Comparison of ENCODE assay signal across 8 cellular contexts in genomic region chr3:128617557-128618397, GRCh38. TPM values are rescaled to one million over a fixed set of nuclear protein-coding genes. Genes with fewer than 3 reads are reported as not detected.
DNase-seq lines count a peak whose midpoint lies in the region; ATAC-seq and TF ChIP-seq lines count a peak whose summit lies in the region.

No MANE protein-coding gene starts in this region.

- intact Hi-C loops in activated CD4-positive, alpha-beta memory T cell treated with anti-CD3 and anti-CD28 coated beads for 36 hours (cut with micrococcal nuclease) = loop anchor here (1.0 to 10.0 kb wide), 8 partner anchors 33 to 543 kb away; partner anchors contain the start of genes ACAD9, RAB7A and RPN1
- intact Hi-C loops in lower lobe of right lung (cut with DNase I) = no loop called here

- peaks cover 46% of the 10 kb centered on the region for H3K36me3 Mint-ChIP-seq in activated CD4-positive, alpha-beta memory T cell treated with anti-CD3 and anti-CD28 coated beads for 36 hours

- no peaks in the 10 kb centered on the region for H3K27me3 Mint-ChIP-seq in activated CD4-positive, alpha-beta memory T cell treated with anti-CD3 and anti-CD28 coated beads for 36 hours

- H3K4me1 Mint-ChIP-seq in activated CD4-positive, alpha-beta memory T cell treated with anti-CD3 and anti-CD28 coated beads for 36 hours (ENCODE audit: low read depth) = peaks cover 36% of the 10 kb centered on the region

- no peaks in the 10 kb centered on the region for H3K27me3 ChIP-seq in ectodermal cell (ENCODE audit: control insufficient read depth, insufficient read depth, low read length, poor library complexity, severe bottlenecking)
- H3K27me3 ChIP-seq in lower lobe of right lung (ENCODE audit: low read depth) = no peaks in the 10 kb centered on the region

- H3K27ac ChIP-seq in ectodermal cell (ENCODE audit: insufficient read depth, low read depth, low read length, poor library complexity, severe bottlenecking) (no peak overlapping the region), lower lobe of right lung (peak overlapping the region; percentile 85)

- 9 to 11% methylated on average over 61 of the region's 61 CpGs for WGBS in ectodermal cell, 2 experiments

- peak overlapping the region; percentile 92 for H3K27ac Mint-ChIP-seq in activated CD4-positive, alpha-beta memory T cell treated with anti-CD3 and anti-CD28 coated beads for 36 hours

- H3K4me3 ChIP-seq in ectodermal cell (ENCODE audit: insufficient read depth, low read depth, low read length) (peak overlapping the region; percentile 74), lower lobe of right lung (peak overlapping the region; percentile 78)

- no peaks in the 10 kb centered on the region for H3K9me3 ChIP-seq in ectodermal cell (ENCODE audit: control insufficient read depth, low read length)
- H3K9me3 ChIP-seq in lower lobe of right lung = no peaks in the 10 kb centered on the region

- H3K4me1 ChIP-seq in ectodermal cell (ENCODE audit: control insufficient read depth, insufficient read depth, low read length) = peaks cover 3% of the 10 kb centered on the region
- peaks cover 31% of the 10 kb centered on the region for H3K4me1 ChIP-seq in lower lobe of right lung

- peak; percentile 95 for TF ChIP-seq CTCF in lower lobe of right lung (IDR thresholded peaks at IDR 0.05)

- ATAC-seq in GM19351 (IDR thresholded peaks at IDR 0.05; ENCODE audit: unreplicated experiment) (peak; percentile 90), HG03521 (IDR thresholded peaks at IDR 0.05; ENCODE audit: unreplicated experiment) (peak; percentile 90), lower lobe of right lung (peak; percentile 98)

- POLR2A ChIA-PET in activated CD4-positive, alpha-beta memory T cell treated with anti-CD3 and anti-CD28 coated beads for 36 hours (lab: Charles Lee) = interaction anchor here (0.6 to 2.5 kb wide), 10 partner anchors 11 to 262 kb away, joined by 3 to 9 read pairs (median 4); partner anchors contain the start of genes ACAD9 and RPN1

- no peaks in the 10 kb centered on the region for H3K9me3 Mint-ChIP-seq in activated CD4-positive, alpha-beta memory T cell treated with anti-CD3 and anti-CD28 coated beads for 36 hours

- H3K36me3 ChIP-seq in ectodermal cell (ENCODE audit: control insufficient read depth, insufficient read depth, low read length) (peaks cover 29% of the 10 kb centered on the region), lower lobe of right lung (peaks cover 39% of the 10 kb centered on the region)

- DNase-seq in C1 segment of cervical spinal cord (lab: John Stamatoyannopoulos, UW) (peak; percentile 66 to 99 (median 94)), NCI-H748 (lab: John Stamatoyannopoulos, UW; ENCODE audit: unreplicated experiment) (peak; percentile 93), lower lobe of right lung (peak; percentile 99)
- DNase-seq in activated CD4-positive, alpha-beta memory T cell treated with anti-CD3 and anti-CD28 coated beads for 36 hours = peak; percentile 99
- peak; percentile 98 to 99 (median 99) for DNase-seq in stimulated activated CD4-positive, alpha-beta T cell treated with anti-CD3 and anti-CD28 coated beads, TNF-alpha, amount 100 ng/mL, for 24 hours (ENCODE audit: low read depth in 3 of 3)

- CTCF ChIA-PET in activated CD4-positive, alpha-beta memory T cell treated with anti-CD3 and anti-CD28 coated beads for 36 hours (lab: Charles Lee) = interaction anchor here (0.5 to 3.2 kb wide), 50 partner anchors 11 to 628 kb away, joined by 3 to 44 read pairs (median 4); partner anchors contain the start of genes ACAD9, EEFSEC and RPN1

- H3K4me3 Mint-ChIP-seq in activated CD4-positive, alpha-beta memory T cell treated with anti-CD3 and anti-CD28 coated beads for 36 hours = peak overlapping the region; percentile 88

RNA-seq across cellular contexts. Expression of gene RPN1, which starts 32.8 kb away (rescaled TPM):
- total RNA-seq in activated CD4-positive, alpha-beta memory T cell treated with anti-CD3 and anti-CD28 coated beads for 36 hours = 100 to 1,000 TPM; 166 to 168 TPM
- polyA plus RNA-seq in ectodermal cell (2013, experiment 1 of 4) = 206 TPM
- polyA plus RNA-seq in ectodermal cell (2013, experiment 2 of 4) = 214 TPM
- 155 TPM for polyA plus RNA-seq in ectodermal cell (2013, experiment 3 of 4)
- polyA plus RNA-seq in ectodermal cell (2013, experiment 4 of 4) = 161 TPM
- 198 TPM for total RNA-seq in lower lobe of right lung
